15 cellular contexts compared by ENCODE assay signal in the genomic region with DNA sequence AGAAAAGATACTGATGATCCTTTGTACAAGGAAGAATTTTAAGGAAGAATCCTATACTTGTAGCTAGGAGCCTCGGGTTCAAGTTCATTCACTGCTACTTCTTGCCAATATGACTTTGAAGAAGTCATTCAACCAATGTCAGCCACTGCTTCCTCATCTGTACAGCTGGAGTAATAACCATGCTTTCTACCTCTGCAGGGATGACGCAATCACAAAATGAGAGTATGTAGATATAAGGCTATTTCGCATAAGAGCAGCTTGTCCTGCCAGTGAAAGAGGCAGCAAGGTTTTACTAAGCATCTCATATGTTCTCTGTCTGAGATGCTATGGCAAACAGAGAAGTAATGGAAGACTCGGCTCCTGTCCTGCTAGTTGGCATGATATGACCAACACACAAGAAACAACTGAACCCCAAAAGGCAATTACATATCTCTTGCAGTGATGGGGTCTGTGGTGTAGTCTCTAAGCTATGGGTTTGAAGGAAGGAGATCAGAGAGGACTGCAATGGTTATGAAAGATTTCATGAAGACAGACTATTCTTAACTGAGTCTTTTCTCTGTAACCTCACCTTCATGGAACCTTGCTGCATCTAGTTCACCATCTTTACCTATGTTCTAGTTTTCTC. TPM values are rescaled to one million over a fixed set of nuclear protein-coding genes. Genes with fewer than 3 reads are reported as not detected.
DNase-seq lines count a peak whose midpoint lies in the region; ATAC-seq, FAIRE-seq and TF ChIP-seq lines count a peak whose summit lies in the region.
"Had no signal": no experiment of that assay in that cellular context is flagged by ENCODE, and none has a peak within 500 bp of the region (broad histone marks: within the 10 kb centered on the region; RNA-seq: fewer than 3 reads in every experiment).

No MANE protein-coding gene starts in this region.

- intact Hi-C loops in endothelial cell of umbilical vein (cut with micrococcal nuclease) = no loop called here

- POLR2A ChIA-PET in endothelial cell of umbilical vein (lab: Charles Lee) = interaction anchor here (0.5 kb wide), 1 partner anchor 93 kb away, joined by 3 read pairs; no protein-coding TSS in a partner anchor

- peaks cover 3% of the 10 kb centered on the region for H3K9me1 ChIP-seq in endothelial cell of umbilical vein (replicated peaks; ENCODE audit: control insufficient read depth, extremely low read depth, insufficient read depth, low read length)

- CTCF ChIA-PET in endothelial cell of umbilical vein (lab: Charles Lee) = interaction anchor here (0.9 to 1.7 kb wide), 6 partner anchors 10 to 91 kb away, joined by 3 to 7 read pairs (median 4); no protein-coding TSS in a partner anchor

- no peak for DNase-seq in activated naive CD4-positive, alpha-beta T cell treated with anti-CD3 and anti-CD28 coated beads, Interleukin-2, amount 50 U/mL, for 72 hours (ENCODE audit: low spot score in 2 of 2)
- DNase-seq in activated naive CD4-positive, alpha-beta T cell (lab: John Stamatoyannopoulos, UW) = no peak
- DNase-seq in SKM-1 (lab: John Stamatoyannopoulos, UW; ENCODE audit: unreplicated experiment) = peak; percentile 68
- no peak for DNase-seq in endothelial cell of umbilical vein (ENCODE audit: low read depth, low spot score)
- DNase-seq in suprapubic skin (ENCODE audit: low spot score in 2 of 2) = no peak
- DNase-seq in NCI-H2227 (lab: John Stamatoyannopoulos, UW; ENCODE audit: unreplicated experiment) = no peak
- no peak for DNase-seq in cerebellar cortex (ENCODE audit: low spot score)
- DNase-seq in stimulated activated CD4-positive, alpha-beta T cell treated with anti-CD3 and anti-CD28 coated beads, Interleukin-12 subunit alpha, Interleukin-12 subunit beta, amount 100 ng/mL, for 4 hours = no peak
- DNase-seq: DMS 273 treated with DMSO at 0.1 percent for 48 hours, foreskin keratinocyte, NCI-H1048, NCI-H2171 treated with DMSO at 0.1 percent for 48 hours, PC-9 had no signal

- peak overlapping the region in 1 of 2 donors; percentile 38 for H3K27ac Mint-ChIP-seq in activated naive CD4-positive, alpha-beta T cell treated with anti-CD3 and anti-CD28 coated beads, Interleukin-2, amount 50 U/mL, for 72 hours
- H3K27ac Mint-ChIP-seq: WTC11 had no signal

- H3K79me2 ChIP-seq in endothelial cell of umbilical vein (ENCODE audit: control insufficient read depth, insufficient read depth, low read length) = peaks cover 92% of the 10 kb centered on the region

- no peak overlapping the region for H2AFZ ChIP-seq in endothelial cell of umbilical vein (ENCODE audit: low read depth, low read length)
- H2AFZ ChIP-seq: PC-9 had no signal

- TF ChIP-seq EP300 in suprapubic skin (IDR thresholded peaks at IDR 0.05) = no peak

- H4K20me1 ChIP-seq in endothelial cell of umbilical vein (replicated peaks; ENCODE audit: control insufficient read depth, extremely low read depth, insufficient read depth, low read length) = peaks cover 10% of the 10 kb centered on the region

- H3K36me3 ChIP-seq in endothelial cell of umbilical vein (ENCODE audit: control insufficient read depth in 2 of 2, extremely low read depth in 1 of 2, insufficient read depth in 2 of 2, low read length in 2 of 2) = peaks cover 2 to 3% of the 10 kb centered on the region in 2 experiments
- H3K36me3 ChIP-seq in suprapubic skin = no peaks in the 10 kb centered on the region

- H3K4me2 ChIP-seq in endothelial cell of umbilical vein (ENCODE audit: insufficient read depth, low read length) = no peak overlapping the region
- H3K4me2 ChIP-seq: PC-9 had no signal

- no peak overlapping the region for H3K9ac ChIP-seq in endothelial cell of umbilical vein (replicated peaks; ENCODE audit: extremely low read depth, insufficient read depth, low read length)

- no peak overlapping the region for H3K27ac ChIP-seq in endothelial cell of umbilical vein (ENCODE audit: insufficient read depth, low read depth, low read length)
- no peak overlapping the region for H3K27ac ChIP-seq in suprapubic skin
- H3K27ac ChIP-seq: foreskin keratinocyte, PC-9 had no signal

- H3K9me3 ChIP-seq in endothelial cell of umbilical vein (replicated peaks; ENCODE audit: control insufficient read depth, insufficient read depth, low read length) = no peaks in the 10 kb centered on the region
- no peaks in the 10 kb centered on the region for H3K9me3 ChIP-seq in suprapubic skin

- TF ChIP-seq CTCF in endothelial cell of umbilical vein (IDR thresholded peaks at IDR 0.05; ENCODE audit: extremely low read depth in 1 of 2, insufficient read depth in 1 of 2, low read depth in 1 of 2, low read length in 2 of 2) (no peak), suprapubic skin (IDR thresholded peaks at IDR 0.05) (no peak)

- TF ChIP-seq POLR2A in endothelial cell of umbilical vein (IDR thresholded peaks at IDR 0.05; ENCODE audit: low read depth, low read length) = no peak
- no peak for TF ChIP-seq POLR2A in suprapubic skin (IDR thresholded peaks at IDR 0.05)

- 91% methylated on average over 4 of the region's 4 CpGs for WGBS in suprapubic skin

- H3K9me3 Mint-ChIP-seq in activated naive CD4-positive, alpha-beta T cell treated with anti-CD3 and anti-CD28 coated beads, Interleukin-2, amount 50 U/mL, for 72 hours = peaks cover 0 to 4% of the 10 kb centered on the region in 2 donors
- H3K9me3 Mint-ChIP-seq: WTC11 had no signal

- peak; percentile 44 for FAIRE-seq in endothelial cell of umbilical vein (lab: Jason Lieb, UNC)

- peaks cover 17% of the 10 kb centered on the region for H3K4me1 ChIP-seq in endothelial cell of umbilical vein (ENCODE audit: control insufficient read depth, extremely low read depth, insufficient read depth, low read length)
- peaks cover 7% of the 10 kb centered on the region for H3K4me1 ChIP-seq in suprapubic skin

- dilution Hi-C loops in endothelial cell of umbilical vein (cut with MboI; ENCODE audit: extremely low pct_ligation_motif_present, low sequenced_read_pairs) = no loop called here

- BruUV-seq in endothelial cell of umbilical vein (replicated peaks; lab: Mats Ljungman, UMichigan) = no TSS peak

- peak; percentile 18 to 48 for ATAC-seq in activated naive CD4-positive, alpha-beta T cell treated with anti-CD3 and anti-CD28 coated beads, Interleukin-2, amount 50 U/mL, for 72 hours
- ATAC-seq: foreskin keratinocyte, HCT116, WTC11 had no signal

- H3K4me3 ChIP-seq in endothelial cell of umbilical vein (replicated peaks in 1 of 3; ENCODE audit: insufficient read depth in 1 of 3, low read depth in 1 of 3, low read length in 3 of 3) (no peak overlapping the region), suprapubic skin (no peak overlapping the region)
- H3K4me3 ChIP-seq: PC-9 had no signal

- H3K36me3 Mint-ChIP-seq in activated naive CD4-positive, alpha-beta T cell treated with anti-CD3 and anti-CD28 coated beads, Interleukin-2, amount 50 U/mL, for 72 hours = peaks cover 7 to 27% of the 10 kb centered on the region in 2 donors
- H3K36me3 Mint-ChIP-seq: WTC11 had no signal

- no peaks in the 10 kb centered on the region for H3K27me3 ChIP-seq in endothelial cell of umbilical vein (ENCODE audit: control insufficient read depth in 2 of 2, insufficient read depth in 2 of 2, low read length in 2 of 2)
- no peaks in the 10 kb centered on the region for H3K27me3 ChIP-seq in suprapubic skin
- H3K27me3 ChIP-seq: foreskin keratinocyte had no signal

TF ChIP-seq in endothelial cell of umbilical vein, 7 proteins besides CTCF, POLR2A, EP300 and RAD21:
- TF ChIP-seq POLR2AphosphoS5 (IDR thresholded peaks at IDR 0.05; ENCODE audit: insufficient read depth, low read depth, low read length) (no peak), FOS (IDR thresholded peaks at IDR 0.05; ENCODE audit: borderline replicate concordance, insufficient read depth, low read length) (no peak), MYC (IDR thresholded peaks at IDR 0.05; ENCODE audit: low read depth, low read length) (no peak), GATA2 (IDR thresholded peaks at IDR 0.05; ENCODE audit: insufficient read depth, insufficient read length, low read depth, low read length) (no peak), EZH2 (IDR thresholded peaks at IDR 0.05; ENCODE audit: borderline replicate concordance, low read depth, low read length, severe bottlenecking) (no peak), JUN (IDR thresholded peaks at IDR 0.05; ENCODE audit: borderline replicate concordance, insufficient read depth, insufficient read length, low read depth) (no peak)
- TF ChIP-seq, protein P1, sequence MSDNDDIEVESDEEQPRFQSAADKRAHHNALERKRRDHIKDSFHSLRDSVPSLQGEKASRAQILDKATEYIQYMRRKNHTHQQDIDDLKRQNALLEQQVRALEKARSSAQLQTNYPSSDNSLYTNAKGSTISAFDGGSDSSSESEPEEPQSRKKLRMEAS (IDR thresholded peaks at IDR 0.05; ENCODE audit: insufficient read depth, insufficient read length) = no peak

RNA-seq across cellular contexts. Expression of a gene that starts 9.2 kb away (rescaled TPM):
- total RNA-seq in activated naive CD4-positive, alpha-beta T cell treated with anti-CD3 and anti-CD28 coated beads, Interleukin-2, amount 50 U/mL, for 72 hours = 100 to 1,000 TPM; 129 to 137 TPM
- 116 and 127 TPM in 2 replicates for total RNA-seq in endothelial cell of umbilical vein
- 29.2 and 31.0 TPM in 2 replicates for polyA plus RNA-seq in endothelial cell of umbilical vein
- 41.4 and 42.4 TPM in 2 replicates for polyA plus RNA-seq in endothelial cell of umbilical vein (2011; cell fraction: cytosol; rRNA removed)
- polyA plus RNA-seq in endothelial cell of umbilical vein (2011; cell fraction: nucleus; rRNA removed) = 86.7 and 94.8 TPM in 2 replicates
- 45.3 and 54.2 TPM in 2 replicates for polyA plus RNA-seq in endothelial cell of umbilical vein (2012)
- polyA minus RNA-seq in endothelial cell of umbilical vein = 94.4 and 98.8 TPM in 2 replicates
- polyA minus RNA-seq in endothelial cell of umbilical vein (2011; cell fraction: cytosol; rRNA and poly(A)+ RNA removed) = 11.4 TPM
- 152 and 180 TPM in 2 replicates for polyA minus RNA-seq in endothelial cell of umbilical vein (2011; cell fraction: nucleus; rRNA and poly(A)+ RNA removed)
- total RNA-seq in suprapubic skin = 10 to 100 TPM; 26.4 to 48.4 (median 32.7) TPM
